ENCODE assay signal across 7 cellular contexts in genomic region chr7:4797858-4798705, GRCh38.
DNase-seq lines count a peak whose midpoint lies in the region; ATAC-seq and TF ChIP-seq lines count a peak whose summit lies in the region.

No MANE protein-coding gene starts in this region.

- no peaks in the 10 kb centered on the region for H3K36me3 ChIP-seq in iPS DF 6.9 (ENCODE audit: control insufficient read depth, insufficient read depth, low read length)

- H3K4me1 ChIP-seq in iPS DF 6.9 (ENCODE audit: control insufficient read depth, insufficient read depth, low read length): no peaks in the 10 kb centered on the region

- no peaks in the 10 kb centered on the region for H3K27me3 ChIP-seq in iPS DF 6.9 (ENCODE audit: control insufficient read depth, insufficient read depth, low read length)

- no CpG with 5 or more reads among the region's 37 CpGs for WGBS in iPS DF 6.9 (ENCODE audit: insufficient coverage, insufficient read length)

- peak; percentile 97 for TF ChIP-seq CTCF in GM12874 (IDR thresholded peaks at IDR 0.05; ENCODE audit: insufficient read depth, low read depth, low read length)
- peak; percentile 75 for TF ChIP-seq CTCF in astrocyte of the cerebellum (IDR thresholded peaks at IDR 0.05; ENCODE audit: low read depth, low read length, missing control alignments)

- DNase-seq in SKM-1 treated with dmso at 0.1 percent for 144 hours (lab: John Stamatoyannopoulos, UW; ENCODE audit: unreplicated experiment): peak; percentile 28
- no peak for DNase-seq in astrocyte of the cerebellum (ENCODE audit: low read depth)
- peak; percentile 66 for DNase-seq in iPS DF 6.9 (ENCODE audit: low read depth, low spot score)
- peak; percentile 57 for DNase-seq in stimulated activated CD4-positive, alpha-beta T cell treated with anti-CD3 and anti-CD28 coated beads, Interleukin-1b, Interleukin-23, amount 100 ng/mL, for 48 hours
- no peak for DNase-seq in NCI-H1436 treated with DMSO at 0.1 percent for 48 hours (lab: John Stamatoyannopoulos, UW)

- ATAC-seq in HG02981 (IDR thresholded peaks at IDR 0.05; ENCODE audit: unreplicated experiment): peak; percentile 70

- no peaks in the 10 kb centered on the region for H3K9me3 ChIP-seq in iPS DF 6.9 (ENCODE audit: control insufficient read depth, insufficient read depth, low read length)

- in situ Hi-C loops in astrocyte of the cerebellum (cut with HindIII; ENCODE audit: low sequenced_read_pairs): no loop called here

- H3K4me3 ChIP-seq in astrocyte of the cerebellum (ENCODE audit: low read depth, low read length): no peak overlapping the region
- no peak overlapping the region for H3K4me3 ChIP-seq in iPS DF 6.9 (ENCODE audit: low read length)

- H3K27ac ChIP-seq in iPS DF 6.9 (ENCODE audit: low read length): no peak overlapping the region

Comparison
In these comparisons a context has a peak if more than half of its experiments do, and no peak if none do; other contexts are left out.
1. DNase-seq: peak in SKM-1 treated with dmso at 0.1 percent for 144 hours (single experiment), iPS DF 6.9 (single experiment) and stimulated activated CD4-positive, alpha-beta T cell treated with anti-CD3 and anti-CD28 coated beads, Interleukin-1b, Interleukin-23, amount 100 ng/mL, for 48 hours (single experiment); none in astrocyte of the cerebellum (single experiment) and NCI-H1436 treated with DMSO at 0.1 percent for 48 hours (single experiment).